23 cellular contexts compared by ENCODE assay signal in the genomic region with DNA sequence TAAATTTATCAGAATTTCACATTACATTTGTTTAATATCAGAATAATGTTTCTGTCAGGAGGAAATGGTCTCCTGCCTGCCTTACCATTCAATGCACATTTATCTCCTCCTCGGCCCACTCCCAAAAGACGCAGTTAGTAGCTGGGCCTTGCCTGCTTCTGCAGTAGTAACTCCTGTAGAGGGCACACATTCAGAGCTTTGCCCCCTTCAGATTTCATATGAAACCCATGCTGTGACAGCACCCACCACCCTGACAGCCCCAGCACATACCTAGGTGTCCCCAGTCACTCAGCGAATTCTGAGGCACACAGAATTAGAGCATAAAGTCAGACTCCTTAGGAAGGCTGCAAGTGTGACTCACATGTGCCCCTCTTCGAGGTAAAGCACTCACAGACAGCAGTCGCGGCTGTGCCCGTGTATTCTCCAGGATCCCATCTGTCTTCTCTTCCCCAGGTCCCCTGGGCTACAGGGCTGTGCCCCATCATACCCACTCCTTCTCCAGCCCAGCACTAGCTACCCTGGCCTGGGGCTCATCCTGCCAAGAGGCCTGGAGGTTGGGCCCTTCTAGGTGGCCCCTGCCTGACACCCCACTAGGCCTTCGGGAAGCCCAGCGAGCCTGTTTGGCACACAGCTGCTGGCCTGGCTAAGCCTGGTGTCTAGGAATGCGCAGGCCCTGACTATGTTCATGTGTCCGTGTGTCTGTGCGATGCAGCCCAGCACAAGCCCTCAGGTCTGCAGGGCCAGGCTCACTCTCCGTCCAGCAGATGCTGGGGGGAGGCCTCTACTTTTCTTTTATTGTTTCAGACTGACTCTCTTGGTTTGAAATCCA. TPM values are rescaled to one million over a fixed set of nuclear protein-coding genes. Genes with fewer than 3 reads are reported as not detected.
DNase-seq lines count a peak whose midpoint lies in the region; ATAC-seq, FAIRE-seq and TF ChIP-seq lines count a peak whose summit lies in the region.
"Had no signal": no experiment of that assay in that cellular context is flagged by ENCODE, and none has a peak within 500 bp of the region (broad histone marks: within the 10 kb centered on the region; RNA-seq: fewer than 3 reads in every experiment).

No MANE protein-coding gene starts in this region.

- FAIRE-seq in kidney (lab: Jason Lieb, UNC), result no peak
- FAIRE-seq: A204.1, endometrium, GM18507 had no signal

- H3K9ac ChIP-seq in kidney (ENCODE audit: low read length in 2 of 2), result no peak overlapping the region

- intact Hi-C loops in cardiac septum (cut with DNase I), result no loop called here
- intact Hi-C loops in left cardiac atrium (cut with DNase I), result no loop called here
- intact Hi-C loops in kidney (cut with DNase I), result no loop called here
- intact Hi-C loops in psoas muscle (cut with DNase I), result no loop called here

- WGBS in psoas muscle, 3 donors, result 81 to 84% (median 83%) methylated on average over 13 of the region's 13 CpGs

- H3K36me3 ChIP-seq in kidney (ENCODE audit: control insufficient read depth in 1 of 2, insufficient read depth in 2 of 2, low read length in 2 of 2) (peaks cover 9 to 40% of the 10 kb centered on the region in 2 donors), psoas muscle (ENCODE audit: insufficient read depth in 1 of 2, low read depth in 1 of 2) (peaks cover 0 to 46% of the 10 kb centered on the region in 2 donors)
- H3K36me3 ChIP-seq: SJCRH30 had no signal

- H3K27ac ChIP-seq in kidney (ENCODE audit: low read depth in 2 of 2, low read length in 2 of 2) (no peak overlapping the region), psoas muscle (peak overlapping the region; percentile 96)
- H3K27ac ChIP-seq: SJCRH30 had no signal

- H3K9me3 ChIP-seq in kidney (ENCODE audit: control insufficient read depth in 1 of 2, low read length in 2 of 2), result no peaks in the 10 kb centered on the region
- no peaks in the 10 kb centered on the region for H3K9me3 ChIP-seq in psoas muscle
- H3K9me3 ChIP-seq: SJCRH30 had no signal

- no peak for ATAC-seq in left cardiac atrium
- no peak for ATAC-seq in psoas muscle
- ATAC-seq in HG02970 (IDR thresholded peaks at IDR 0.05; ENCODE audit: low FRiP score, unreplicated experiment), result no peak
- ATAC-seq in HG03108 (IDR thresholded peaks at IDR 0.05; ENCODE audit: unreplicated experiment), result no peak

- DNase-seq in cardiac septum (ENCODE audit: low spot score) (peak; percentile 69), left cardiac atrium (no peak), kidney (peak; percentile 38), psoas muscle (no peak), T-helper 2 cell (no peak)
- no peak for DNase-seq in activated CD4-positive, CD25-positive, alpha-beta regulatory T cell (lab: John Stamatoyannopoulos, UW)
- DNase-seq: activated CD4-positive, alpha-beta T cell treated with anti-CD3 and anti-CD28 coated beads for 4 hours; activated CD8-positive, alpha-beta memory T cell treated with anti-CD3 and anti-CD28 coated beads, Interleukin-2, amount 50 U/mL, for 48 hours; activated naive CD4-positive, alpha-beta T cell treated with Interleukin-2 at 50 U/mL for 16 hours; CD4-positive, CD25-positive, alpha-beta regulatory T cell; DMS79; foreskin melanocyte; NCI-H2081; NCI-H524; retina; SJCRH30; T1000 had no signal

- no peaks in the 10 kb centered on the region for H3K27me3 ChIP-seq in psoas muscle (ENCODE audit: insufficient read depth in 3 of 3, low read length in 2 of 3)
- H3K27me3 ChIP-seq: SJCRH30 had no signal

- H3K4me1 ChIP-seq in kidney (ENCODE audit: control insufficient read depth in 1 of 2, insufficient read depth in 1 of 2, low read depth in 1 of 2, low read length in 2 of 2), result peaks cover 16 to 34% of the 10 kb centered on the region in 2 donors
- H3K4me1 ChIP-seq in psoas muscle, result peaks cover 44% of the 10 kb centered on the region

- TF ChIP-seq CTCF in kidney (IDR thresholded peaks at IDR 0.05; ENCODE audit: borderline replicate concordance, extremely low read depth, insufficient read depth) (no peak), psoas muscle (IDR thresholded peaks at IDR 0.05) (no peak)

- H3K4me3 ChIP-seq in kidney (ENCODE audit: low read length in 2 of 2) (no peak overlapping the region), psoas muscle (no peak overlapping the region)
- H3K4me3 ChIP-seq: SJCRH30 had no signal

RNA-seq across cellular contexts. Expression of a gene that starts 4.7 kb away (rescaled TPM):
- total RNA-seq in cardiac septum (45.5 TPM), left cardiac atrium (10 to 100 TPM; 36.7 to 49.2 TPM), kidney (146 TPM), psoas muscle (10 to 100 TPM; 28.2 to 37.4 (median 36.8) TPM)
- polyA plus RNA-seq in kidney (ENCODE audit: insufficient read depth, low read depth, low replicate concordance) (44.4 TPM), psoas muscle (100 to 1,000 TPM in 1 of 3 donors, 10 to 100 TPM in 2; 53.6 to 102 (median 79.3) TPM)
- polyA plus RNA-seq: CD4-positive, CD25-positive, alpha-beta regulatory T cell; IgD-negative memory B cell had no signal

RNA-seq across cellular contexts. Expression of a gene that starts 17.4 kb away (rescaled TPM):
- total RNA-seq in cardiac septum (14.9 TPM), left cardiac atrium (10 to 100 TPM; 18.9 to 21.1 TPM), kidney (24.5 TPM), psoas muscle (10 to 100 TPM; 11.2 to 15.9 (median 14.3) TPM)
- polyA plus RNA-seq in kidney (ENCODE audit: insufficient read depth, low read depth, low replicate concordance) (18.7 TPM), psoas muscle (10 to 100 TPM in 1 of 3 donors, 1 to 10 TPM in 2; 5.9 to 12.8 (median 8.1) TPM)

RNA-seq across cellular contexts. Expression of a gene that starts 23.7 kb away (rescaled TPM):
- total RNA-seq in cardiac septum (47.5 TPM), left cardiac atrium (10 to 100 TPM; 48.9 to 71.5 TPM), kidney (76.4 TPM), psoas muscle (10 to 100 TPM; 15.2 to 44.0 (median 30.5) TPM)
- polyA plus RNA-seq in kidney (ENCODE audit: insufficient read depth, low read depth, low replicate concordance) (83.1 TPM), psoas muscle (10 to 100 TPM; 11.1 to 18.9 (median 17.0) TPM)

Comparison
In these comparisons a context has a peak if more than half of its experiments do, and no peak if none do; other contexts are left out.
1. DNase-seq: peak in cardiac septum (single experiment) and kidney (single experiment); none in left cardiac atrium (single experiment), psoas muscle (0 of 2), activated CD4-positive, CD25-positive, alpha-beta regulatory T cell (0 of 4) and T-helper 2 cell (0 of 5).